11 cellular contexts compared by ENCODE assay signal in genomic region chr14:35682802-35683201, GRCh38.
"Had no signal": no experiment of that assay in that cellular context is flagged by ENCODE, and none has a peak within 500 bp of the region (broad histone marks: within the 10 kb centered on the region; RNA-seq: fewer than 3 reads in every experiment).

No MANE protein-coding gene starts in this region.

- H3K9me3 ChIP-seq: pancreas, thoracic aorta had no signal

- ATAC-seq: left colon; pancreas; stimulated activated effector memory CD8-positive, alpha-beta T cell treated with anti-CD3 and anti-CD28 coated beads, Interleukin-12 subunit alpha, Interleukin-12 subunit beta, amount 100 ng/mL, for 72 hours had no signal

- H3K4me1 ChIP-seq: neural progenitor cell, pancreas had no signal

- H3K27ac ChIP-seq: dorsolateral prefrontal cortex, neural progenitor cell, pancreas, thoracic aorta had no signal

- H3K36me3 ChIP-seq: neural progenitor cell had no signal

- H3K9ac ChIP-seq: neural progenitor cell had no signal

- H2AFZ ChIP-seq: neural progenitor cell had no signal

- H3K4me3 ChIP-seq: dorsolateral prefrontal cortex, neural progenitor cell, pancreas, thoracic aorta had no signal

- H3K27me3 ChIP-seq: dorsolateral prefrontal cortex, neural progenitor cell, pancreas had no signal

- DNase-seq: activated CD4-positive, CD25-positive, alpha-beta regulatory T cell treated with anti-CD3 and anti-CD28 coated beads, Interleukin-2, amount 50 U/mL, for 72 hours; activated naive CD4-positive, alpha-beta T cell; activated naive CD8-positive, alpha-beta T cell treated with anti-CD3 and anti-CD28 coated beads, Interleukin-2, amount 10 ng/mL, durations not matched to agents 7 days and 5 days; activated T-cell treated with anti-CD3 and anti-CD28 coated beads for 4 hours; anterior cingulate cortex; dorsolateral prefrontal cortex; left colon; pancreas had no signal

- H3K4me2 ChIP-seq: neural progenitor cell had no signal
